Comparison of ENCODE assay signal across 20 cellular contexts in the genomic region with DNA sequence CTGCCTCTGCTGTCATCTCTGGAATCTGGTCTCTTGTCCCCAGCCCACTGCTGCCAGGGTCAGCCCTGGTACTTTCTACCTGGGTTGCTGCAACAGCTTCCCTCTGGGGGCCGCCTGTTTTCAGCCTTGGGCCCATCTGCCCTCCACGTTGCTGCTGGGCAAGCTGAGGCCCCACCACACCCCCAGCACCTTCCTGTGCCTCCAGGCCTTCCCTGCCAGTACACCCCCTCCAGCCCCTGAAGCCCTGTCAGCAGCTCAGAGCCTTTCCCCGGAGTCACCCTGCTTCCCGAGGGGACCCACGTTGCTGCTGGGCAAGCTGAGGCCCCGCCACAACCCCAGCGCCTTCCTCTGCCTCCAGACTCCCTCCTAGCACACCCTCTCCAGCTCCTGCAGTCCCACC. TPM values are rescaled to one million over a fixed set of nuclear protein-coding genes. Genes with fewer than 3 reads are reported as not detected.
DNase-seq lines count a peak whose midpoint lies in the region; ATAC-seq, FAIRE-seq and TF ChIP-seq lines count a peak whose summit lies in the region.
"Had no signal": no experiment of that assay in that cellular context is flagged by ENCODE, and none has a peak within 500 bp of the region (broad histone marks: within the 10 kb centered on the region; RNA-seq: fewer than 3 reads in every experiment).

No MANE protein-coding gene starts in this region.

- TF ChIP-seq RAD21 in H1 (IDR thresholded peaks at IDR 0.05 in 1 of 2, conservative IDR thresholded peaks at IDR 0.05 in 1 of 2; ENCODE audit: low read depth in 2 of 2, low read length in 2 of 2), result no peak

- no peaks in the 10 kb centered on the region for H3K9me3 ChIP-seq in H1 (ENCODE audit: insufficient read depth in 2 of 2, low read depth in 1 of 2, low read length in 1 of 2)
- no peaks in the 10 kb centered on the region for H3K9me3 ChIP-seq in breast epithelium
- H3K9me3 ChIP-seq: A549 had no signal

- H4K8ac ChIP-seq in H1 (ENCODE audit: extremely low read depth, insufficient read depth, low read length), result peak overlapping the region; percentile 53
- H4K8ac ChIP-seq in mesendoderm (ENCODE audit: low read depth, low read length), result no peak overlapping the region

- H3K4me2 ChIP-seq in H1 (ENCODE audit: insufficient read depth in 1 of 2, low read depth in 2 of 2, low read length in 2 of 2) (no peak overlapping the region), mesendoderm (ENCODE audit: low read length) (no peak overlapping the region)
- H3K4me2 ChIP-seq: A549 had no signal

- intact Hi-C loops in breast epithelium (cut with DNase I; ENCODE audit: low total_unique reads), result loop anchor here (1.0 kb wide), 1 partner anchor 73 kb away; no protein-coding TSS in a partner anchor

- no peak for TF ChIP-seq CTCF in WTC11 (IDR thresholded peaks at IDR 0.05)
- TF ChIP-seq CTCF in H1 (IDR thresholded peaks at IDR 0.05; ENCODE audit: control extremely low read depth in 1 of 3, insufficient read depth in 1 of 3, low read depth in 1 of 3, low read length in 3 of 3), result no peak
- TF ChIP-seq CTCF in breast epithelium (IDR thresholded peaks at IDR 0.05), result no peak

- ATAC-seq in WTC11 (peak; percentile 5), GM21528 (IDR thresholded peaks at IDR 0.05; ENCODE audit: low FRiP score, unreplicated experiment) (no peak)
- ATAC-seq: A549; CD8-positive, alpha-beta T cell; K562 had no signal

- H3K4me1 ChIP-seq in H1 (replicated peaks in 1 of 4; ENCODE audit: control insufficient read depth in 3 of 4, insufficient read depth in 4 of 4, low read length in 3 of 4) (peaks cover 0 to 12% (median 3%) of the 10 kb centered on the region in 4 experiments; a peak in 5 of 7 replicates), mesendoderm (ENCODE audit: control insufficient read depth, low read depth, low read length) (peaks cover 4% of the 10 kb centered on the region), breast epithelium (peaks cover 0 to 10% of the 10 kb centered on the region in 2 donors)

- H3K27me3 ChIP-seq in H1 (replicated peaks in 1 of 4; ENCODE audit: control insufficient read depth in 3 of 4, extremely low read depth in 1 of 4, insufficient read depth in 3 of 4, low read length in 3 of 4) (no peaks in the 10 kb centered on the region), mesendoderm (ENCODE audit: insufficient read depth, low read length, poor library complexity) (no peaks in the 10 kb centered on the region), breast epithelium (peaks cover 0 to 5% of the 10 kb centered on the region in 2 donors)

- H3K4ac ChIP-seq in H1 (replicated peaks; ENCODE audit: insufficient read length, low read depth, low read length) (no peak overlapping the region), mesendoderm (ENCODE audit: low read depth, low read length) (no peak overlapping the region)

- peaks cover 14% of the 10 kb centered on the region; the same call in 1 of the 2 replicates for H3K23me2 ChIP-seq in H1 (ENCODE audit: low read depth, low read length)

- H3K56ac ChIP-seq in H1 (replicated peaks; ENCODE audit: insufficient read length, low read depth, low read length) (no peak overlapping the region), mesendoderm (ENCODE audit: low read length) (no peak overlapping the region)

- H3K27me3 Mint-ChIP-seq in WTC11 (ENCODE audit: low read depth), result no peaks in the 10 kb centered on the region

- POLR2A ChIA-PET in WTC11 (lab: Charles Lee), result no interaction called here
- POLR2A ChIA-PET in H1 (lab: Charles Lee; ENCODE audit: partially characterized antibody), result interaction anchor here (1.3 kb wide), 1 partner anchor 15 kb away, joined by 3 read pairs; no protein-coding TSS in a partner anchor

- no peak overlapping the region for H3K4me3 ChIP-seq in H1 (ENCODE audit: extremely low read depth in 1 of 4, insufficient read depth in 2 of 4, low read depth in 3 of 4, low read length in 4 of 4)
- no peak overlapping the region for H3K4me3 ChIP-seq in mesendoderm (ENCODE audit: low read length)
- no peak overlapping the region for H3K4me3 ChIP-seq in breast epithelium
- H3K4me3 ChIP-seq: A549, K562 had no signal

- H4K91ac ChIP-seq in H1 (replicated peaks; ENCODE audit: insufficient read length, low read length), result no peak overlapping the region

- H3K27ac ChIP-seq in H1 (ENCODE audit: low read depth, low read length) (no peak overlapping the region), mesendoderm (ENCODE audit: low read depth, low read length) (no peak overlapping the region), breast epithelium (no peak overlapping the region)
- H3K27ac ChIP-seq: A549 had no signal

- H4K5ac ChIP-seq in H1 (ENCODE audit: insufficient read length, low read depth, low read length), result no peak overlapping the region
- H4K5ac ChIP-seq in mesendoderm (ENCODE audit: low read length), result no peak overlapping the region

- H2BK120ac ChIP-seq in H1 (replicated peaks; ENCODE audit: low read depth, low read length) (no peak overlapping the region), mesendoderm (ENCODE audit: low read depth, low read length) (no peak overlapping the region)

- DNase-seq in WTC11 (ENCODE audit: low spot score), result no peak
- DNase-seq in H1 (ENCODE audit: low read depth in 1 of 2, low spot score in 2 of 2), result peak in 1 of 2 experiments; percentile 52
- peak; percentile 2 for DNase-seq in mesendoderm
- DNase-seq in cortex of kidney (lab: John Stamatoyannopoulos, UW), result no peak
- no peak for DNase-seq in breast epithelium (ENCODE audit: low spot score in 2 of 2)
- DNase-seq in hippocampal formation (lab: John Stamatoyannopoulos, UW), result no peak
- DNase-seq: CD8-positive, alpha-beta T cell; COR-L47; DMS153; DMS79 treated with DMSO at 0.1 percent for 48 hours; EL had no signal

- no peak overlapping the region for H2BK12ac ChIP-seq in H1 (ENCODE audit: low read depth, low read length)

- H2AFZ ChIP-seq in H1 (ENCODE audit: low read length), result no peak overlapping the region

- no peak for FAIRE-seq in H1 (lab: Jason Lieb, UNC)
- FAIRE-seq: A549, D721Med, G401.6, GM12891, H54, HTR-8/SVneo, K562 had no signal

- H3K4me1 Mint-ChIP-seq in WTC11, result peaks cover 21% of the 10 kb centered on the region

- H3K36me3 ChIP-seq in H1 (ENCODE audit: control insufficient read depth in 2 of 4, insufficient read depth in 4 of 4, low read length in 3 of 4) (no peaks in the 10 kb centered on the region; a peak in 2 of 8 replicates), mesendoderm (ENCODE audit: control insufficient read depth, insufficient read depth, low read length) (peaks cover 3% of the 10 kb centered on the region), breast epithelium (no peaks in the 10 kb centered on the region)

- no peak overlapping the region for H2BK15ac ChIP-seq in H1 (ENCODE audit: low read length)
- no peak overlapping the region for H2BK15ac ChIP-seq in mesendoderm (replicated peaks; ENCODE audit: low read depth)

- H3K9me3 Mint-ChIP-seq in WTC11, result no peaks in the 10 kb centered on the region
- H3K9me3 Mint-ChIP-seq: CD14-positive monocyte; CD8-positive, alpha-beta T cell had no signal

- H2BK5ac ChIP-seq in H1 (ENCODE audit: low read depth, low read length) (no peak overlapping the region), mesendoderm (ENCODE audit: low read length) (no peak overlapping the region)

- CTCF ChIA-PET in WTC11 (lab: Charles Lee), result interaction anchor here (1.1 to 2.6 kb wide), 6 partner anchors 25 to 673 kb away, joined by 3 to 14 read pairs (median 4); no protein-coding TSS in a partner anchor
- CTCF ChIA-PET in H1 (lab: Charles Lee; ENCODE audit: partially characterized antibody), result interaction anchor here (0.6 to 2.0 kb wide), 13 partner anchors 9 to 825 kb away, joined by 3 to 10 read pairs (median 3); no protein-coding TSS in a partner anchor

- H3K79me1 ChIP-seq in H1 (ENCODE audit: low read depth, low read length) (peaks cover 3% of the 10 kb centered on the region; the same call in 1 of the 2 replicates), mesendoderm (ENCODE audit: low read length) (peaks cover 6% of the 10 kb centered on the region)

- no peak overlapping the region for H3K14ac ChIP-seq in H1 (ENCODE audit: insufficient read length)

- no peak overlapping the region for H2BK20ac ChIP-seq in H1 (ENCODE audit: low read length)

- TF ChIP-seq POLR2A in H1 (IDR thresholded peaks at IDR 0.05; ENCODE audit: control extremely low read depth in 1 of 2, low read depth in 2 of 2, low read length in 2 of 2), result 0 out of 3 replicates have a peak, but pooled peaks of 1 of the 2 experiments have one; percentile 21
- no peak for TF ChIP-seq POLR2A in breast epithelium (IDR thresholded peaks at IDR 0.05)

- H3K4me3 Mint-ChIP-seq in WTC11, result no peak overlapping the region
- H3K4me3 Mint-ChIP-seq: CD14-positive monocyte; CD8-positive, alpha-beta T cell had no signal

- 77% methylated on average over 7 of the region's 7 CpGs; no CpG with 5 or more reads in 1 of the 2 experiments for WGBS in H1 (ENCODE audit: extremely low coverage in 1 of 2, insufficient coverage in 1 of 2, insufficient read length in 1 of 2, insufficient replicate concordance in 2 of 2, low coverage in 1 of 2, low lambda C conversion rate in 2 of 2, missing lambda C conversion rate in 1 of 2), 2 experiments
- WGBS in mesendoderm (ENCODE audit: extremely low coverage, insufficient coverage, low lambda C conversion rate), result no CpG with 5 or more reads among the region's 7 CpGs

- H2AK5ac ChIP-seq in H1 (ENCODE audit: low read depth, low read length) (no peak overlapping the region), mesendoderm (ENCODE audit: low read length) (no peak overlapping the region)

- H3K79me2 ChIP-seq in H1 (ENCODE audit: control insufficient read depth in 1 of 2, insufficient read depth in 2 of 2, low read length in 2 of 2), result peaks cover 3 to 12% of the 10 kb centered on the region in 2 experiments; a peak in 3 of 4 replicates
- peaks cover 11% of the 10 kb centered on the region for H3K79me2 ChIP-seq in mesendoderm (ENCODE audit: control insufficient read depth, insufficient read depth, low read length)

- peak overlapping the region in 1 of 4 experiments; percentile 18; a peak in 1 of 7 replicates for H3K9ac ChIP-seq in H1 (replicated peaks in 1 of 4; ENCODE audit: extremely low read depth in 1 of 4, low read depth in 3 of 4, low read length in 3 of 4)
- H3K9ac ChIP-seq in mesendoderm (ENCODE audit: low read length), result no peak overlapping the region

- peak overlapping the region; percentile 47; the same call in 1 of the 2 replicates for H3K27ac Mint-ChIP-seq in WTC11
- H3K27ac Mint-ChIP-seq: CD8-positive, alpha-beta T cell had no signal

- no peak for TF ChIP-seq EP300 in H1 (IDR thresholded peaks at IDR 0.05; ENCODE audit: borderline replicate concordance in 1 of 2, low read depth in 2 of 2, low read length in 2 of 2)

- H3K23ac ChIP-seq in H1 (ENCODE audit: insufficient read length) (no peak overlapping the region), mesendoderm (ENCODE audit: low read length) (no peak overlapping the region)

- peaks cover 11% of the 10 kb centered on the region for H3K36me3 Mint-ChIP-seq in WTC11
- H3K36me3 Mint-ChIP-seq: CD14-positive monocyte had no signal

- peaks cover 0 to 2% of the 10 kb centered on the region in 2 experiments for H4K20me1 ChIP-seq in H1 (replicated peaks in 1 of 2; ENCODE audit: control insufficient read depth in 1 of 2, insufficient read depth in 2 of 2, low read length in 2 of 2)

- H3K18ac ChIP-seq in H1 (ENCODE audit: extremely low read depth, low read length), result no peak overlapping the region
- no peak overlapping the region for H3K18ac ChIP-seq in mesendoderm (ENCODE audit: low read length)

RNA-seq across cellular contexts. Expression of gene SAMM50, which starts 3.3 kb away (rescaled TPM):
- total RNA-seq in WTC11 (2021), result 59.3 to 72.1 TPM (median 62.1 TPM) in 3 replicates
- total RNA-seq in H1 (2021; fragmentation: NEBNext Ultra II Directional; extraction: Animal tissue kit (Norgen Biotek cat#: 25700)), result 67.2 and 70.3 TPM in 2 replicates
- 45.4 and 47.1 TPM in 2 replicates for polyA plus RNA-seq in H1 (2011; rRNA removed)
- 41.9 TPM for polyA plus RNA-seq in H1 (2011; cell fraction: cytosol; rRNA removed)
- 31.9 TPM for polyA plus RNA-seq in H1 (2011; cell fraction: nucleus; rRNA removed)
- 70.0 to 81.4 TPM (median 74.8 TPM) in 4 replicates for polyA plus RNA-seq in H1 (2012, experiment 1 of 2)
- polyA plus RNA-seq in H1 (2012, experiment 2 of 2), result 55.7 TPM
- polyA plus RNA-seq in H1 (2013, experiment 1 of 2), result 41.7 TPM
- polyA plus RNA-seq in H1 (2013, experiment 2 of 2), result 39.8 TPM
- polyA minus RNA-seq in H1 (2011; rRNA and poly(A)+ RNA removed), result 35.2 and 38.4 TPM in 2 replicates
- polyA minus RNA-seq in H1 (2011; cell fraction: cytosol; rRNA and poly(A)+ RNA removed), result 35.2 TPM
- polyA minus RNA-seq in H1 (2011; cell fraction: nucleus; rRNA and poly(A)+ RNA removed), result 16.6 TPM
- 48.2 TPM for polyA plus RNA-seq in mesendoderm (2013, experiment 1 of 2)
- 49.2 TPM for polyA plus RNA-seq in mesendoderm (2013, experiment 2 of 2)
- 10 to 100 TPM; 36.1 to 40.6 (median 36.4) TPM for total RNA-seq in breast epithelium

RNA-seq across cellular contexts. Expression of gene PNPLA3, which starts 28.4 kb away (rescaled TPM):
- total RNA-seq in WTC11 (2021) (17.9 to 19.8 TPM (median 19.6 TPM) in 3 replicates), breast epithelium (1 to 10 TPM; 2.4 to 3.1 (median 2.9) TPM)
- 23.4 and 24.6 TPM in 2 replicates for total RNA-seq in H1 (2021; fragmentation: NEBNext Ultra II Directional; extraction: Animal tissue kit (Norgen Biotek cat#: 25700))
- polyA plus RNA-seq in H1 (2011; rRNA removed), result 17.5 and 21.0 TPM in 2 replicates
- polyA plus RNA-seq in H1 (2011; cell fraction: cytosol; rRNA removed), result 16.0 TPM
- polyA plus RNA-seq in H1 (2011; cell fraction: nucleus; rRNA removed), result 37.2 TPM
- polyA plus RNA-seq in H1 (2012, experiment 1 of 2), result 14.2 to 20.5 TPM (median 18.2 TPM) in 4 replicates
- 12.6 TPM for polyA plus RNA-seq in H1 (2012, experiment 2 of 2)
- 20.6 TPM for polyA plus RNA-seq in H1 (2013, experiment 1 of 2)
- 19.5 TPM for polyA plus RNA-seq in H1 (2013, experiment 2 of 2)
- polyA minus RNA-seq in H1 (2011; rRNA and poly(A)+ RNA removed), result 36.0 and 39.2 TPM in 2 replicates
- 11.8 TPM for polyA minus RNA-seq in H1 (2011; cell fraction: cytosol; rRNA and poly(A)+ RNA removed)
- 34.6 TPM for polyA minus RNA-seq in H1 (2011; cell fraction: nucleus; rRNA and poly(A)+ RNA removed)
- 19.5 TPM for polyA plus RNA-seq in mesendoderm (2013, experiment 1 of 2)
- 17.6 TPM for polyA plus RNA-seq in mesendoderm (2013, experiment 2 of 2)
- total RNA-seq: CD8-positive, alpha-beta T cell had no signal
- polyA plus RNA-seq: CD14-positive monocyte had no signal
